7 cellular contexts compared by ENCODE assay signal in the genomic region with DNA sequence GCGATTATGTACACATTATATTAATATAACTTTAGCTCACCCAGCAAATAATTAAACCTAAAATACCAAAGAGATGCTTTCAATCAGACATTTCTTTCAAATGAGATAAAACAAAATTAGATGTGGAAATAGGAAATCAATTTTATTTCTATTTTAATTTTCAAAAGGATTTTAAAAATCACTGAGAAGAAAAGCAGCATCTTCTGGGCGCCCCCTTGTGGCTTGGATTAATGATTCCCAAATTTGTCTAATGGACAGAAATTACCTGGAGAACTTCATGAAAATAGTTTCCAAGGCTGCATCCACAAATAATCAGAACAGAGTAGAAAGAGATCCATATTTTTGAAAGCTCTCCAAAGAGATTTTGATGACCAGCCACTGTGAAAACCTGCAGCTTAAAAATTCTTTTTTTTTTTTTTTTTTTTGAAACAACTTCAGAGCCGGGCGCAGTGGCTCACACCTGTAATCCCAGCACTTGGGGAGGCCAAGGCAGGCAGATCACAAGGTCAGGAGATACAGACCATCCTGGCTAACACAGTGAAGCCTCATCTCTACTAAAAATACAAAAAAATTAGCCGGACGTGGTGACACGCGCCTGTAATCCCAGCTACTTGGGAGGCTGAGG. TPM values are rescaled to one million over a fixed set of nuclear protein-coding genes. Genes with fewer than 3 reads are reported as not detected.
DNase-seq lines count a peak whose midpoint lies in the region; ATAC-seq lines count a peak whose summit lies in the region.

No MANE protein-coding gene starts in this region.

- H3K14ac ChIP-seq in trophoblast cell (ENCODE audit: low read length), result no peak overlapping the region

- no peak overlapping the region for H3K23ac ChIP-seq in trophoblast cell (ENCODE audit: low read length)

- DNase-seq in DMS53 treated with DMSO at 0.1 percent for 48 hours (lab: John Stamatoyannopoulos, UW; ENCODE audit: unreplicated experiment) (peak; percentile 3), KBM-7 (peak; percentile 45), fibroblast of gingiva (ENCODE audit: low read depth) (peak; percentile 12), trophoblast cell (peak; percentile 27 to 76)
- peak; percentile 51 to 66 for DNase-seq in activated CD4-positive, alpha-beta T cell treated with anti-CD3 and anti-CD28 coated beads for 4 hours

- in situ Hi-C loops in KBM-7 (cut with MboI; ENCODE audit: low pct_unique_long_range_greater_than_20kb, low sequenced_read_pairs), result loop anchor here (25.0 kb wide), 1 partner anchor 168 kb away; no protein-coding TSS in a partner anchor

- no CpG with 5 or more reads among the region's 8 CpGs for WGBS in trophoblast cell (ENCODE audit: extremely low coverage, insufficient coverage, insufficient read length)

- no peaks in the 10 kb centered on the region for H3K36me3 ChIP-seq in trophoblast cell (ENCODE audit: control insufficient read depth in 1 of 2, insufficient read depth in 2 of 2, low read length in 2 of 2)

- no peak overlapping the region for H3K9ac ChIP-seq in trophoblast cell (ENCODE audit: low read length)

- no peaks in the 10 kb centered on the region for H3K27me3 ChIP-seq in trophoblast cell (ENCODE audit: insufficient read depth, low read length)

- no peak overlapping the region for H2BK120ac ChIP-seq in trophoblast cell (ENCODE audit: insufficient read depth, low read length, poor library complexity)

- H2AFZ ChIP-seq in trophoblast cell (ENCODE audit: insufficient read depth, low read length, poor library complexity), result no peak overlapping the region

- no peak overlapping the region for H3K18ac ChIP-seq in trophoblast cell (ENCODE audit: low read length)

- H3K27ac ChIP-seq in trophoblast cell (ENCODE audit: low read depth, low read length), result no peak overlapping the region

- no peaks in the 10 kb centered on the region for H3K9me3 ChIP-seq in trophoblast cell (ENCODE audit: insufficient read depth, low read depth, low read length)

- no peak overlapping the region for H3K4ac ChIP-seq in trophoblast cell (ENCODE audit: low read depth, low read length)

- peaks cover 11% of the 10 kb centered on the region for H3K79me1 ChIP-seq in trophoblast cell (ENCODE audit: low read length)

- H3K4me2 ChIP-seq in trophoblast cell (ENCODE audit: low read length), result no peak overlapping the region

- peaks cover 3 to 21% of the 10 kb centered on the region in 2 experiments for H3K4me1 ChIP-seq in trophoblast cell (ENCODE audit: control insufficient read depth in 1 of 2, insufficient read depth in 2 of 2, low read length in 2 of 2)

- H3K79me2 ChIP-seq in trophoblast cell (ENCODE audit: control insufficient read depth, insufficient read depth, low read length, poor library complexity), result no peaks in the 10 kb centered on the region

- no peak overlapping the region for H4K8ac ChIP-seq in trophoblast cell (ENCODE audit: low read depth, low read length)

- H4K91ac ChIP-seq in trophoblast cell (ENCODE audit: low read depth, low read length), result no peak overlapping the region

- no peak overlapping the region for H3K4me3 ChIP-seq in trophoblast cell (ENCODE audit: low read depth, low read length)

- no peak overlapping the region for H2AK5ac ChIP-seq in trophoblast cell (ENCODE audit: low read length)

- no peak overlapping the region for H2BK12ac ChIP-seq in trophoblast cell (ENCODE audit: low read length)

- ATAC-seq in HG03342 (IDR thresholded peaks at IDR 0.05; ENCODE audit: unreplicated experiment) (no peak), HG03097 (IDR thresholded peaks at IDR 0.05; ENCODE audit: low FRiP score, unreplicated experiment) (no peak)

- no peak overlapping the region for H2BK5ac ChIP-seq in trophoblast cell (ENCODE audit: low read depth, low read length, poor library complexity)

- H4K12ac ChIP-seq in trophoblast cell (ENCODE audit: low read depth, low read length), result no peak overlapping the region

RNA-seq across cellular contexts. Expression of a gene that starts 50.9 kb away (rescaled TPM):
- 162 and 163 TPM in 2 replicates for polyA plus RNA-seq in trophoblast cell (2013)

Comparison
In these comparisons a context has a peak if more than half of its experiments do, and no peak if none do; other contexts are left out.
1. DNase-seq: peak in every context shown above with its lines; median percentile 58 in activated CD4-positive, alpha-beta T cell treated with anti-CD3 and anti-CD28 coated beads for 4 hours; 52 in trophoblast cell; 45 in KBM-7; 12 in fibroblast of gingiva; 3 in DMS53 treated with DMSO at 0.1 percent for 48 hours.